8 cellular contexts compared by ENCODE assay signal in the genomic region with DNA sequence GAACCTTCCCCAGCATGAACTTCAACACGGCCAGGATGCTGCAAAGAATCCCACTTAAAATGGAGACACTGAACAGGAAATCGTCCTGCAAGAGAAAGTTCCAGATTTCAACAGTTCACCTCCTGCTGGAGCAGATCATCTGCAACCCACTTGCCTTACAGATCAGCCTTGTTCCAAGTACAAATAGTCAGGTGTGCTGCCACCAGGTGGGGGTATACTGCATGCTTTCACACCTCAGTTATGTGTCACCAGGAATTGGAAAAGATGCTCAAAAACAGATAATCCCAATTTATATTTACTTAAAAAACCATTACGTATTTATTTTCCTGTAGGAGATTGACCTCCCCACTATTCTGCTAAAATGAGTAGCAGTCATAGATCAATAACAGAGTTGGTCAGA.
A peak's percentile ranks its signal among the peaks of the same experiment; 100 is the strongest.
DNase-seq lines count a peak whose midpoint lies in the region; ATAC-seq and TF ChIP-seq lines count a peak whose summit lies in the region.

No MANE protein-coding gene starts in this region.

- DNase-seq in DMS79 treated with DMSO at 0.1 percent for 48 hours (lab: John Stamatoyannopoulos, UW) (peak; percentile 14), DMS79 (lab: John Stamatoyannopoulos, UW) (no peak), M059J (ENCODE audit: low read depth) (peak; percentile 32), SW480 (ENCODE audit: low spot score) (peak; percentile 51), glomerular visceral epithelial cell (ENCODE audit: extremely low spot score) (peak; percentile 44), upper lobe of left lung (no peak), amniotic stem cell (lab: John Stamatoyannopoulos, UW) (no peak)

- 65 to 79% methylated on average over 2 to 3 of the region's 3 CpGs for WGBS in upper lobe of left lung, 2 donors

- no peaks in the 10 kb centered on the region for H3K36me3 ChIP-seq in upper lobe of left lung

- H3K4me1 ChIP-seq in upper lobe of left lung = no peaks in the 10 kb centered on the region

- TF ChIP-seq EP300 in upper lobe of left lung (IDR thresholded peaks at IDR 0.05) = no peak

- no peak overlapping the region for H3K27ac ChIP-seq in upper lobe of left lung

- no peaks in the 10 kb centered on the region for H3K27me3 ChIP-seq in upper lobe of left lung

- no peaks in the 10 kb centered on the region for H3K9me3 ChIP-seq in upper lobe of left lung

- H3K4me3 ChIP-seq in upper lobe of left lung = no peak overlapping the region

- TF ChIP-seq CTCF in upper lobe of left lung (IDR thresholded peaks at IDR 0.05) = no peak

- TF ChIP-seq POLR2A in upper lobe of left lung (IDR thresholded peaks at IDR 0.05) = no peak

- no peak for ATAC-seq in upper lobe of left lung (ENCODE audit: low FRiP score in 2 of 2)
- no peak for ATAC-seq in GM21717 (IDR thresholded peaks at IDR 0.05; ENCODE audit: unreplicated experiment)

Comparison
In these comparisons a context has a peak if more than half of its experiments do, and no peak if none do; other contexts are left out.
1. DNase-seq: peak in DMS79 treated with DMSO at 0.1 percent for 48 hours (single experiment), M059J (single experiment), SW480 (single experiment) and glomerular visceral epithelial cell (single experiment); none in DMS79 (single experiment), upper lobe of left lung (0 of 2) and amniotic stem cell (single experiment).